In genomic region chr5:86557920-86558319, GRCh38 we compare ENCODE assay signal across 1 cellular context.
TF ChIP-seq lines count a peak whose summit lies in the region.

No MANE protein-coding gene starts in this region.

TF ChIP-seq in GM12878, 131 proteins besides CTCF, POLR2A, EP300 and RAD21 (continued from another document):
- TF ChIP-seq REST (IDR thresholded peaks at IDR 0.05; ENCODE audit: low read depth, low read length) (no peak), USF2 (IDR thresholded peaks at IDR 0.05; ENCODE audit: borderline replicate concordance, low read depth, low read length) (no peak), NFYA (IDR thresholded peaks at IDR 0.05; ENCODE audit: borderline replicate concordance, low read depth, low read length) (no peak), ATF3 (IDR thresholded peaks at IDR 0.05; ENCODE audit: borderline replicate concordance, extremely low read depth, low read depth, low read length) (no peak), MTA3 (IDR thresholded peaks at IDR 0.05; ENCODE audit: borderline replicate concordance, low read length) (no peak), CEBPB (IDR thresholded peaks at IDR 0.05; ENCODE audit: borderline replicate concordance in 1 of 2, low read depth in 2 of 2, low read length in 2 of 2) (no peak), ATF2 (IDR thresholded peaks at IDR 0.05; ENCODE audit: low read length) (no peak), HDAC2 (IDR thresholded peaks at IDR 0.05) (no peak), GATAD2B (conservative IDR thresholded peaks at IDR 0.05; ENCODE audit: low read depth) (no peak), ZNF687 (IDR thresholded peaks at IDR 0.05) (no peak), CBFB (IDR thresholded peaks at IDR 0.05; ENCODE audit: low read depth) (no peak)
